Comparison of ENCODE assay signal across 1 cellular context in genomic region chr11:16280256-16280682, GRCh38.
A peak's percentile ranks its signal among the peaks of the same experiment; 100 is the strongest.
TF ChIP-seq lines count a peak whose summit lies in the region.

No MANE protein-coding gene starts in this region.

TF ChIP-seq in K562, 482 proteins besides CTCF, POLR2A, EP300 and RAD21 (continued from another document and continues in another):
- TF ChIP-seq ZNF655 (CRISPR knock-in tag; IDR thresholded peaks at IDR 0.05) (no peak), ZNF253 (CRISPR knock-in tag; conservative IDR thresholded peaks at IDR 0.05) (no peak), KLF6 (CRISPR knock-in tag; IDR thresholded peaks at IDR 0.05; ENCODE audit: borderline replicate concordance) (no peak), ARID3B (CRISPR knock-in tag; IDR thresholded peaks at IDR 0.05; ENCODE audit: borderline replicate concordance) (no peak), BCL6 (CRISPR knock-in tag; IDR thresholded peaks at IDR 0.05) (no peak), ID3 (CRISPR knock-in tag; IDR thresholded peaks at IDR 0.05) (no peak), ID3 (tag; IDR thresholded peaks at IDR 0.05) (no peak), ZNF778 (CRISPR knock-in tag; IDR thresholded peaks at IDR 0.05) (no peak), NR4A1 (CRISPR knock-in tag; IDR thresholded peaks at IDR 0.05) (no peak), NR4A1 (tag; IDR thresholded peaks at IDR 0.05) (no peak), ELF4 (CRISPR knock-in tag; IDR thresholded peaks at IDR 0.05) (no peak), SRF (CRISPR knock-in tag; IDR thresholded peaks at IDR 0.05) (no peak), RBBP5 (IDR thresholded peaks at IDR 0.05; ENCODE audit: borderline replicate concordance, insufficient read depth, low read length, poor library complexity, severe bottlenecking) (no peak), HDAC3 (IDR thresholded peaks at IDR 0.05; ENCODE audit: borderline replicate concordance, partially characterized antibody) (no peak), ZKSCAN1 (IDR thresholded peaks at IDR 0.05; ENCODE audit: low read depth, low read length) (no peak), CREM (IDR thresholded peaks at IDR 0.05; ENCODE audit: low read depth) (peak; percentile 31), ZNF707 (CRISPR knock-in tag; conservative IDR thresholded peaks at IDR 0.05) (no peak), MLX (CRISPR knock-in tag; conservative IDR thresholded peaks at IDR 0.05) (no peak), CBX5 (IDR thresholded peaks at IDR 0.05; ENCODE audit: borderline replicate concordance, low read depth) (no peak), MITF (IDR thresholded peaks at IDR 0.05) (no peak), PBX2 (CRISPR knock-in tag; IDR thresholded peaks at IDR 0.05; ENCODE audit: low read depth) (peak; percentile 76), PBX2 (tag; conservative IDR thresholded peaks at IDR 0.05; ENCODE audit: low read depth) (peak; percentile 99), PHF20 (IDR thresholded peaks at IDR 0.05; ENCODE audit: partially characterized antibody) (no peak), TCF15 (CRISPR knock-in tag; IDR thresholded peaks at IDR 0.05) (no peak), XRCC5 (IDR thresholded peaks at IDR 0.05; ENCODE audit: low read depth, low read length) (no peak), ZBTB9 (CRISPR knock-in tag; IDR thresholded peaks at IDR 0.05) (no peak), CHD2 (IDR thresholded peaks at IDR 0.05; ENCODE audit: low read depth, low read length) (no peak), CBX1 (IDR thresholded peaks at IDR 0.05; ENCODE audit: low read depth) (no peak), TCF7L2 (IDR thresholded peaks at IDR 0.05; ENCODE audit: low read depth, low read length) (no peak), HNRNPUL1 (IDR thresholded peaks at IDR 0.05; ENCODE audit: low read length) (no peak), XRCC3 (IDR thresholded peaks at IDR 0.05) (no peak), HDAC1 (IDR thresholded peaks at IDR 0.05) (peak in 1 of 2 experiments; percentile 40; a peak in 2 of 4 replicates), REST (CRISPR knock-in tag; IDR thresholded peaks at IDR 0.05; ENCODE audit: low read depth) (no peak), NCOA6 (IDR thresholded peaks at IDR 0.05) (no peak), MTF1 (CRISPR knock-in tag; IDR thresholded peaks at IDR 0.05; ENCODE audit: borderline replicate concordance) (no peak), ZNF239 (CRISPR knock-in tag; IDR thresholded peaks at IDR 0.05) (no peak), SMC3 (conservative IDR thresholded peaks at IDR 0.05; ENCODE audit: insufficient read depth, low read depth, low read length) (no peak), C11orf30 (IDR thresholded peaks at IDR 0.05; ENCODE audit: low read depth) (peak; percentile 78), ZNF318 (IDR thresholded peaks at IDR 0.05; ENCODE audit: borderline replicate concordance in 1 of 2, low read depth in 1 of 2) (peak in 1 of 2 experiments; percentile 77; a peak in 2 of 4 replicates), RCOR1 (IDR thresholded peaks at IDR 0.05; ENCODE audit: borderline replicate concordance in 1 of 2, low read depth in 2 of 2, low read length in 2 of 2) (peak in 1 of 2 experiments; percentile 81; a peak in 3 of 4 replicates)
